ENCODE assay signal across 20 cellular contexts in genomic region chr1:160220301-160220700, GRCh38. TPM values are rescaled to one million over a fixed set of nuclear protein-coding genes. Genes with fewer than 3 reads are reported as not detected.
DNase-seq lines count a peak whose midpoint lies in the region; ATAC-seq and TF ChIP-seq lines count a peak whose summit lies in the region.
"Had no signal": no experiment of that assay in that cellular context is flagged by ENCODE, and none has a peak within 500 bp of the region (broad histone marks: within the 10 kb centered on the region; RNA-seq: fewer than 3 reads in every experiment).

No MANE protein-coding gene starts in this region.

- ATAC-seq in heart left ventricle (no peak), HG03095 (IDR thresholded peaks at IDR 0.05; ENCODE audit: unreplicated experiment) (no peak), GM21515 (IDR thresholded peaks at IDR 0.05; ENCODE audit: unreplicated experiment) (no peak)
- ATAC-seq: activated naive CD4-positive, alpha-beta T cell treated with anti-CD3 and anti-CD28 coated beads, Interleukin-2, amount 50 U/mL, for 72 hours; activated T-cell treated with anti-CD3 and anti-CD28 coated beads, Interleukin-2, amount 50 U/mL, for 4 hours; natural killer cell had no signal

- H3K9me3 Mint-ChIP-seq in brain (no peaks in the 10 kb centered on the region), nephron progenitor cell (no peaks in the 10 kb centered on the region)
- H3K9me3 Mint-ChIP-seq: activated naive CD4-positive, alpha-beta T cell treated with anti-CD3 and anti-CD28 coated beads, Interleukin-2, amount 50 U/mL, for 72 hours; activated T-cell treated with anti-CD3 and anti-CD28 coated beads, Interleukin-2, amount 50 U/mL, for 4 hours; natural killer cell had no signal

- intact Hi-C loops in heart left ventricle (cut with DNase I): loop anchor here in 3 of 10 donors (2.0 to 10.0 kb wide), 3 partner anchors 28 to 120 kb away; no protein-coding TSS in a partner anchor
- intact Hi-C loops in cardiac septum (cut with DNase I): loop anchor here (1.0 kb wide), 1 partner anchor 58 kb away; no protein-coding TSS in a partner anchor
- intact Hi-C loops in tibial artery (cut with DNase I; ENCODE audit: low total_unique reads): no loop called here

- TF ChIP-seq POLR2A in heart left ventricle (IDR thresholded peaks at IDR 0.05): no peak

- H3K4me3 Mint-ChIP-seq in brain: no peak overlapping the region
- no peak overlapping the region for H3K4me3 Mint-ChIP-seq in nephron progenitor cell
- H3K4me3 Mint-ChIP-seq: activated T-cell treated with anti-CD3 and anti-CD28 coated beads, Interleukin-2, amount 50 U/mL, for 4 hours; natural killer cell had no signal

- H3K27ac ChIP-seq in heart left ventricle (peak overlapping the region in 9 of 12 donors; percentile 45 to 80 (median 57)), tibial artery (peak overlapping the region; percentile 61 to 81)
- H3K27ac ChIP-seq: BLaER1 treated with 17β-estradiol and CSF1 and Interleukin-3, amounts not matched to agents 10 nM and 100 nM; brain microvascular endothelial cell; foreskin keratinocyte had no signal

- no peaks in the 10 kb centered on the region for H3K27me3 Mint-ChIP-seq in brain
- H3K27me3 Mint-ChIP-seq in nephron progenitor cell (ENCODE audit: low read depth, poor library complexity): no peaks in the 10 kb centered on the region

- TF ChIP-seq CTCF in heart left ventricle (IDR thresholded peaks at IDR 0.05) (no peak), brain (conservative IDR thresholded peaks at IDR 0.05) (no peak), nephron progenitor cell (IDR thresholded peaks at IDR 0.05) (no peak), tibial artery (IDR thresholded peaks at IDR 0.05) (no peak)

- H3K4me3 ChIP-seq in heart left ventricle (no peak overlapping the region), tibial artery (no peak overlapping the region), HAP-1 (no peak overlapping the region)
- H3K4me3 ChIP-seq: BLaER1 treated with 17β-estradiol and CSF1 and Interleukin-3, amounts not matched to agents 10 nM and 100 nM; K562 had no signal

- H3K27ac Mint-ChIP-seq in brain (peak overlapping the region; percentile 12 to 95 (median 91)), nephron progenitor cell (peak overlapping the region; percentile 60)

- H3K36me3 Mint-ChIP-seq in brain: peaks cover 65% of the 10 kb centered on the region
- H3K36me3 Mint-ChIP-seq in nephron progenitor cell (ENCODE audit: low read depth): peaks cover 70% of the 10 kb centered on the region

- in situ Hi-C loops in HAP-1 (cut with MboI; ENCODE audit: low sequenced_read_pairs): no loop called here

- H3K36me3 ChIP-seq in heart left ventricle (peaks cover 0 to 100% (median 94%) of the 10 kb centered on the region in 9 donors), tibial artery (peaks cover 54 to 91% (median 73%) of the 10 kb centered on the region in 3 donors), HAP-1 (replicated peaks) (peaks cover 79% of the 10 kb centered on the region)

- H3K27me3 ChIP-seq in heart left ventricle (no peaks in the 10 kb centered on the region), tibial artery (no peaks in the 10 kb centered on the region), HAP-1 (ENCODE audit: low read depth) (no peaks in the 10 kb centered on the region)
- H3K27me3 ChIP-seq: BLaER1 treated with 17β-estradiol and CSF1 and Interleukin-3, amounts not matched to agents 10 nM and 100 nM; brain microvascular endothelial cell; foreskin keratinocyte had no signal

- H3K9me3 ChIP-seq in heart left ventricle (no peaks in the 10 kb centered on the region), tibial artery (no peaks in the 10 kb centered on the region), HAP-1 (no peaks in the 10 kb centered on the region)
- H3K9me3 ChIP-seq: BLaER1 treated with 17β-estradiol and CSF1 and Interleukin-3, amounts not matched to agents 10 nM and 100 nM had no signal

- H3K4me1 ChIP-seq in heart left ventricle (peaks cover 3 to 51% (median 32%) of the 10 kb centered on the region in 12 donors), tibial artery (peaks cover 0 to 34% (median 25%) of the 10 kb centered on the region in 4 donors), HAP-1 (no peaks in the 10 kb centered on the region)
- H3K4me1 ChIP-seq: BLaER1 treated with 17β-estradiol and CSF1 and Interleukin-3, amounts not matched to agents 10 nM and 100 nM had no signal

- WGBS in heart left ventricle, 4 donors: 72 to 77% (median 73%) methylated on average over 2 of the region's 2 CpGs

- peaks cover 56% of the 10 kb centered on the region for H3K4me1 Mint-ChIP-seq in brain
- peaks cover 5% of the 10 kb centered on the region for H3K4me1 Mint-ChIP-seq in nephron progenitor cell
- H3K4me1 Mint-ChIP-seq: natural killer cell had no signal

- DNase-seq in heart left ventricle: no peak
- no peak for DNase-seq in cardiac septum (ENCODE audit: low spot score)
- DNase-seq in nephron progenitor cell: no peak
- no peak for DNase-seq in tibial artery
- DNase-seq in HAP-1 (ENCODE audit: low spot score in 2 of 2): no peak
- DNase-seq: activated CD4-positive, CD25-positive, alpha-beta regulatory T cell treated with anti-CD3 and anti-CD28 coated beads, Interleukin-2, amount 50 U/mL, for 72 hours; activated T-cell treated with anti-CD3 and anti-CD28 coated beads, Interleukin-2, amount 50 U/mL, for 4 hours; cortex of kidney; MM.1S; natural killer cell had no signal

RNA-seq across cellular contexts. Expression of gene PEA15, which starts 15.1 kb away (rescaled TPM):
- total RNA-seq in heart left ventricle (100 to 1,000 TPM; 134 to 581 (median 290) TPM), cardiac septum (317 TPM)
- polyA plus RNA-seq in heart left ventricle (1,000 to 10,000 TPM in 1 of 2 donors, 100 to 1,000 TPM in 1; 250 to 1,078 TPM), brain (ENCODE audit: insufficient read depth, low read depth, low replicate concordance) (772 TPM)

RNA-seq across cellular contexts. Expression of gene CASQ1, which starts 29.9 kb away (rescaled TPM):
- total RNA-seq in heart left ventricle (100 to 1,000 TPM in 1 of 9 donors, 10 to 100 TPM in 8; 23.6 to 129 (median 45.9) TPM), cardiac septum (57.8 TPM)
- polyA plus RNA-seq in heart left ventricle (10 to 100 TPM; 35.4 to 55.9 TPM), brain (ENCODE audit: insufficient read depth, low read depth, low replicate concordance) (4.6 TPM)
- total RNA-seq: activated naive CD4-positive, alpha-beta T cell treated with anti-CD3 and anti-CD28 coated beads, Interleukin-2, amount 50 U/mL, for 72 hours; activated T-cell treated with anti-CD3 and anti-CD28 coated beads, Interleukin-2, amount 50 U/mL, for 4 hours; endothelial cell of umbilical vein; foreskin keratinocyte; K562; kidney epithelial cell; natural killer cell had no signal
- polyA plus RNA-seq: endothelial cell of umbilical vein, foreskin keratinocyte, K562 had no signal

RNA-seq across cellular contexts. Expression of gene DCAF8, which starts 42.0 kb away (rescaled TPM):
- total RNA-seq in heart left ventricle (100 to 1,000 TPM; 111 to 161 (median 131) TPM), cardiac septum (123 TPM)
- polyA plus RNA-seq in heart left ventricle (10 to 100 TPM; 78.4 to 96.9 TPM), brain (ENCODE audit: insufficient read depth, low read depth, low replicate concordance) (55.2 TPM)
